22 cellular contexts compared by ENCODE assay signal in genomic region chr1:29970747-29971325, GRCh38.
"Had no signal": no experiment of that assay in that cellular context is flagged by ENCODE, and none has a peak within 500 bp of the region (broad histone marks: within the 10 kb centered on the region; RNA-seq: fewer than 3 reads in every experiment).

No MANE protein-coding gene starts in this region.

- H3K36me3 ChIP-seq: colonic mucosa, esophagus squamous epithelium, left ventricle myocardium inferior, lower lobe of right lung, neutrophil, right lobe of liver, spleen, transverse colon had no signal

- H3K36me3 Mint-ChIP-seq: immature natural killer cell; stimulated activated memory B cell treated with anti-CD40 and anti-IgM and Interleukin-4, amounts not matched to agents 10 μg/mL and 1 μg/mL and 100 μg/mL, for 72 hours had no signal

- H3K27ac ChIP-seq: colonic mucosa, esophagus squamous epithelium, left ventricle myocardium inferior, lower lobe of right lung, neutrophil, right lobe of liver, spleen, testis, transverse colon had no signal

- H3K4me3 Mint-ChIP-seq: effector memory CD8-positive, alpha-beta T cell; immature natural killer cell; naive thymus-derived CD4-positive, alpha-beta T cell; nephron progenitor cell; stimulated activated memory B cell treated with anti-CD40 and anti-IgM and Interleukin-4, amounts not matched to agents 10 μg/mL and 1 μg/mL and 100 μg/mL, for 72 hours; stimulated activated naive CD8-positive, alpha-beta T cell treated with anti-CD3 and anti-CD28 coated beads, Interleukin-15, amount 100 ng/mL, for 72 hours had no signal

- H3K4me1 Mint-ChIP-seq: immature natural killer cell; stimulated activated memory B cell treated with anti-CD40 and anti-IgM and Interleukin-4, amounts not matched to agents 10 μg/mL and 1 μg/mL and 100 μg/mL, for 72 hours; stimulated activated naive CD8-positive, alpha-beta T cell treated with anti-CD3 and anti-CD28 coated beads, Interleukin-15, amount 100 ng/mL, for 72 hours had no signal

- ATAC-seq: effector memory CD8-positive, alpha-beta T cell; left cardiac atrium; lower lobe of right lung; naive thymus-derived CD4-positive, alpha-beta T cell; right lobe of liver; stimulated activated memory B cell treated with anti-CD40 and anti-IgM and Interleukin-4, amounts not matched to agents 10 μg/mL and 1 μg/mL and 100 μg/mL, for 72 hours; stimulated activated naive CD8-positive, alpha-beta T cell treated with anti-CD3 and anti-CD28 coated beads, Interleukin-15, amount 100 ng/mL, for 72 hours had no signal

- H3K4me1 ChIP-seq: colonic mucosa, esophagus squamous epithelium, left ventricle myocardium inferior, lower lobe of right lung, right lobe of liver, spleen, testis, transverse colon had no signal

- H3K27me3 ChIP-seq: colonic mucosa, neutrophil, right lobe of liver, testis had no signal

- H3K9me3 Mint-ChIP-seq: nephron progenitor cell had no signal

- H3K4me3 ChIP-seq: colonic mucosa, esophagus squamous epithelium, left ventricle myocardium inferior, lower lobe of right lung, right lobe of liver, spleen, testis, transverse colon had no signal

- FAIRE-seq: kidney had no signal

- H3K9me3 ChIP-seq: colonic mucosa, esophagus squamous epithelium, left ventricle myocardium inferior, lower lobe of right lung, neutrophil, right lobe of liver, testis, transverse colon had no signal

- H3K27ac Mint-ChIP-seq: effector memory CD8-positive, alpha-beta T cell; immature natural killer cell; naive thymus-derived CD4-positive, alpha-beta T cell; nephron progenitor cell; stimulated activated memory B cell treated with anti-CD40 and anti-IgM and Interleukin-4, amounts not matched to agents 10 μg/mL and 1 μg/mL and 100 μg/mL, for 72 hours had no signal

- DNase-seq: colonic mucosa; effector memory CD8-positive, alpha-beta T cell; esophagus squamous epithelium; foreskin fibroblast; immature natural killer cell; kidney; left cardiac atrium; left ventricle myocardium inferior; lower lobe of right lung; mesenchymal stem cell; naive thymus-derived CD4-positive, alpha-beta T cell; nephron progenitor cell; right lobe of liver; spleen; stimulated activated CD4-positive, alpha-beta T cell treated with anti-CD3 and anti-CD28 coated beads, Interleukin-15, amount 100 ng/mL, for 24 hours; stimulated activated CD4-positive, alpha-beta T cell treated with anti-CD3 and anti-CD28 coated beads, Interleukin-1b, Interleukin-23, amount 100 ng/mL, for 48 hours; stimulated activated CD4-positive, alpha-beta T cell treated with anti-CD3 and anti-CD28 coated beads, Interleukin-4, amount 100 ng/mL, for 24 hours; stimulated activated naive CD8-positive, alpha-beta T cell treated with anti-CD3 and anti-CD28 coated beads, Interleukin-15, amount 100 ng/mL, for 72 hours; testis; transverse colon had no signal
